Comparison of ENCODE assay signal across 8 cellular contexts in genomic region chr17:3845361-3845753, GRCh38. TPM values are rescaled to one million over a fixed set of nuclear protein-coding genes. Genes with fewer than 3 reads are reported as not detected.
DNase-seq lines count a peak whose midpoint lies in the region; ATAC-seq and TF ChIP-seq lines count a peak whose summit lies in the region.

No MANE protein-coding gene starts in this region.

- dilution Hi-C loops in mammary epithelial cell (cut with HindIII; ENCODE audit: low sequenced_read_pairs): no loop called here

- in situ Hi-C loops in mammary epithelial cell (cut with MboI; ENCODE audit: low sequenced_read_pairs in 2 of 2): no loop called here

- BruUV-seq in mammary epithelial cell (replicated peaks; lab: Mats Ljungman, UMichigan): no TSS peak

- peak; percentile 50 for DNase-seq in SK-N-DZ (ENCODE audit: low spot score)
- DNase-seq in mammary epithelial cell: peak; percentile 52
- no peak for DNase-seq in left lobe of liver (ENCODE audit: low spot score)
- peak; percentile 58 for DNase-seq in stimulated activated CD4-positive, alpha-beta T cell treated with anti-CD3 and anti-CD28 coated beads, Interleukin-4, amount 100 ng/mL, for 24 hours
- no peak for DNase-seq in GF-D8 (lab: John Stamatoyannopoulos, UW)

- H3K27me3 ChIP-seq in mammary epithelial cell (ENCODE audit: insufficient read depth, low read length): no peaks in the 10 kb centered on the region

- ATAC-seq in GM18499 (IDR thresholded peaks at IDR 0.05; ENCODE audit: insufficient read depth, unreplicated experiment): peak; percentile 4
- peak; percentile 19 for ATAC-seq in HG03025 (IDR thresholded peaks at IDR 0.05; ENCODE audit: low FRiP score, unreplicated experiment)
- ATAC-seq in left lobe of liver: peak; percentile 42
- no peak for ATAC-seq in GM18517 (IDR thresholded peaks at IDR 0.05; ENCODE audit: unreplicated experiment)

- TF ChIP-seq CTCF in mammary epithelial cell (conservative IDR thresholded peaks at IDR 0.05 in 1 of 2, IDR thresholded peaks at IDR 0.05 in 1 of 2; ENCODE audit: extremely low read depth in 1 of 2, insufficient read depth in 1 of 2, low read depth in 1 of 2, low read length in 2 of 2): no peak

- peak overlapping the region; percentile 76 for H3K27ac ChIP-seq in mammary epithelial cell (ENCODE audit: insufficient read depth, low read depth, low read length)

- H3K4me3 ChIP-seq in mammary epithelial cell (replicated peaks in 1 of 3; ENCODE audit: insufficient read depth in 1 of 3, low read depth in 2 of 3, low read length in 3 of 3): peak overlapping the region; percentile 79 to 99 (median 93)

- CTCF ChIA-PET in mammary epithelial cell (lab: Charles Lee; ENCODE audit: low non-redundant PET): no interaction called here

- peak overlapping the region; percentile 98 for H2AFZ ChIP-seq in mammary epithelial cell (ENCODE audit: low read depth, low read length)

- no peaks in the 10 kb centered on the region for H4K20me1 ChIP-seq in mammary epithelial cell (ENCODE audit: insufficient read depth, low read length)

- H3K36me3 ChIP-seq in mammary epithelial cell (ENCODE audit: insufficient read depth, low read length): no peaks in the 10 kb centered on the region

- peaks cover 16% of the 10 kb centered on the region for H3K4me1 ChIP-seq in mammary epithelial cell (ENCODE audit: insufficient read depth, low read length)

- no peaks in the 10 kb centered on the region for H3K9me3 ChIP-seq in mammary epithelial cell (replicated peaks; ENCODE audit: insufficient read depth, low read length)

- peak overlapping the region; percentile 87 for H3K4me2 ChIP-seq in mammary epithelial cell (ENCODE audit: insufficient read depth, low read depth, low read length)

- peak overlapping the region; percentile 88 for H3K9ac ChIP-seq in mammary epithelial cell (ENCODE audit: insufficient read depth, low read length)

- WGBS in mammary epithelial cell (ENCODE audit: low coverage, missing lambda C conversion rate): 0% methylated on average over 11 of the region's 11 CpGs

- H3K79me2 ChIP-seq in mammary epithelial cell (ENCODE audit: insufficient read depth, low read length): peaks cover 53% of the 10 kb centered on the region

- intact Hi-C loops in mammary epithelial cell (cut with micrococcal nuclease): no loop called here

RNA-seq across cellular contexts. Expression of gene NCBP3, which starts 0.7 kb away (rescaled TPM):
- polyA plus RNA-seq in SK-N-DZ (2014; cell fraction: cytosol; rRNA removed): 20.2 and 26.5 TPM in 2 replicates
- polyA plus RNA-seq in SK-N-DZ (2014; cell fraction: nucleus; rRNA removed): 53.8 and 77.3 TPM in 2 replicates
- total RNA-seq in mammary epithelial cell (10 to 100 TPM; 21.2 to 42.0 TPM), left lobe of liver (11.5 TPM)
- polyA plus RNA-seq in mammary epithelial cell: 8.5 TPM
- 8.6 TPM for polyA minus RNA-seq in mammary epithelial cell

RNA-seq across cellular contexts. Expression of gene ITGAE, which starts 44.4 kb away (rescaled TPM):
- polyA plus RNA-seq in SK-N-DZ (2014; cell fraction: cytosol; rRNA removed): 97.8 and 113 TPM in 2 replicates
- 60.1 and 93.7 TPM in 2 replicates for polyA plus RNA-seq in SK-N-DZ (2014; cell fraction: nucleus; rRNA removed)
- total RNA-seq in mammary epithelial cell (10 to 100 TPM in 1 of 2 donors, 1 to 10 TPM in 1; 5.7 to 21.3 TPM), left lobe of liver (5.6 TPM)
- polyA plus RNA-seq in mammary epithelial cell: 51.9 TPM
- polyA minus RNA-seq in mammary epithelial cell: 11.6 TPM

RNA-seq across cellular contexts. Expression of gene CAMKK1, which starts 47.5 kb away (rescaled TPM):
- polyA plus RNA-seq in SK-N-DZ (2014; cell fraction: cytosol; rRNA removed): 7.0 and 7.4 TPM in 2 replicates
- polyA plus RNA-seq in SK-N-DZ (2014; cell fraction: nucleus; rRNA removed): 17.1 and 18.6 TPM in 2 replicates
- total RNA-seq in mammary epithelial cell (1 to 10 TPM; 1.8 to 2.0 TPM), left lobe of liver (0.35 TPM)
- 2.6 TPM for polyA plus RNA-seq in mammary epithelial cell
- polyA minus RNA-seq in mammary epithelial cell: 5.6 TPM

Comparison
In these comparisons a context has a peak if more than half of its experiments do, and no peak if none do; other contexts are left out.
1. DNase-seq: peak in SK-N-DZ (single experiment), mammary epithelial cell (single experiment) and stimulated activated CD4-positive, alpha-beta T cell treated with anti-CD3 and anti-CD28 coated beads, Interleukin-4, amount 100 ng/mL, for 24 hours (single experiment); none in left lobe of liver (single experiment) and GF-D8 (single experiment).